Comparison of ENCODE assay signal across 8 cellular contexts in genomic region chr1:160098852-160099647, GRCh38. TPM values are rescaled to one million over a fixed set of nuclear protein-coding genes. Genes with fewer than 3 reads are reported as not detected.
DNase-seq lines count a peak whose midpoint lies in the region; ATAC-seq and TF ChIP-seq lines count a peak whose summit lies in the region.

No MANE protein-coding gene starts in this region.

- H3K9me3 ChIP-seq in adipocyte (ENCODE audit: control insufficient read depth, low read length), result no peaks in the 10 kb centered on the region
- H3K9me3 ChIP-seq in transverse colon, result no peaks in the 10 kb centered on the region

- H3K27ac ChIP-seq in transverse colon, result peak overlapping the region; percentile 90 to 97 (median 95)

- in situ Hi-C loops in transverse colon (cut with MboI; ENCODE audit: low pct_ligation_motif_present in 1 of 4, low pct_unique_long_range_greater_than_20kb in 1 of 4, low sequenced_read_pairs in 3 of 4), result no loop called here

- peaks cover 34% of the 10 kb centered on the region for H3K4me1 ChIP-seq in adipocyte (ENCODE audit: control insufficient read depth, insufficient read depth, low read length)
- peaks cover 33 to 65% (median 48%) of the 10 kb centered on the region in 4 donors for H3K4me1 ChIP-seq in transverse colon

- TF ChIP-seq EP300 in transverse colon (IDR thresholded peaks at IDR 0.05; ENCODE audit: low read depth), result no peak

- H3K9ac ChIP-seq in adipocyte (ENCODE audit: low read length), result peak overlapping the region; percentile 77

- DNase-seq in NCI-H128 (lab: John Stamatoyannopoulos, UW; ENCODE audit: unreplicated experiment) (peak; percentile 86), SW 1271 (lab: John Stamatoyannopoulos, UW) (peak; percentile 25 to 73), adipocyte (ENCODE audit: low read depth) (peak; percentile 99), cardiac septum (ENCODE audit: low spot score) (peak; percentile 99), pons (ENCODE audit: low spot score) (peak; percentile 96), transverse colon (peak; percentile 99)

- TF ChIP-seq CTCF in GM12875 (IDR thresholded peaks at IDR 0.05; ENCODE audit: borderline replicate concordance, insufficient read depth, low read depth, low read length), result no peak
- TF ChIP-seq CTCF in transverse colon (IDR thresholded peaks at IDR 0.05), result no peak

- H3K27me3 ChIP-seq in adipocyte (replicated peaks; ENCODE audit: control insufficient read depth, insufficient read depth, low read length) (no peaks in the 10 kb centered on the region), transverse colon (no peaks in the 10 kb centered on the region)

- H3K4me3 ChIP-seq in GM12875 (ENCODE audit: low read depth, low read length) (peak overlapping the region; percentile 28), adipocyte (ENCODE audit: low read length) (peak overlapping the region; percentile 79), transverse colon (peak overlapping the region; percentile 29 to 88 (median 56))

- ATAC-seq in HG02678 (IDR thresholded peaks at IDR 0.05; ENCODE audit: unreplicated experiment), result peak; percentile 87

- intact Hi-C loops in cardiac septum (cut with DNase I) (no loop called here), transverse colon (cut with DNase I; ENCODE audit: low total_unique reads) (loop anchor here (1.0 kb wide), 1 partner anchor 120 kb away; no protein-coding TSS in a partner anchor)

- peak; percentile 64 for TF ChIP-seq POLR2A in transverse colon (IDR thresholded peaks at IDR 0.05)

- H3K36me3 ChIP-seq in adipocyte (ENCODE audit: control insufficient read depth, insufficient read depth, low read length, severe bottlenecking) (peaks cover 7% of the 10 kb centered on the region), transverse colon (no peaks in the 10 kb centered on the region)

- WGBS in transverse colon (ENCODE audit: low coverage in 1 of 2), 2 donors, result 0 to 2% methylated on average over 1 to 24 of the region's 40 CpGs

RNA-seq across cellular contexts. Expression of gene IGSF8, which starts 0.6 kb away (rescaled TPM):
- total RNA-seq in cardiac septum (29.7 TPM), transverse colon (10 to 100 TPM; 35.9 to 89.0 (median 49.5) TPM)

RNA-seq across cellular contexts. Expression of gene ATP1A2, which starts 16.5 kb away (rescaled TPM):
- total RNA-seq in cardiac septum (147 TPM), transverse colon (10 to 100 TPM; 11.4 to 40.8 (median 23.1) TPM)

RNA-seq across cellular contexts. Expression of gene KCNJ9, which starts 17.7 kb away (rescaled TPM):
- total RNA-seq in cardiac septum (not detected), transverse colon (under 1 TPM in 1 of 4 donors, not detected in 3; 0.27 TPM)

RNA-seq across cellular contexts. Expression of gene KCNJ10, which starts 29.1 kb away (rescaled TPM):
- total RNA-seq in cardiac septum, result 0.05 TPM
- total RNA-seq in transverse colon, result not detected

RNA-seq across cellular contexts. Expression of gene ATP1A4, which starts 52.4 kb away (rescaled TPM):
- total RNA-seq in cardiac septum (1.0 TPM), transverse colon (under 1 TPM in 1 of 4 donors, not detected in 3; 0.20 TPM)

Comparison
In these comparisons a context has a peak if more than half of its experiments do, and no peak if none do; other contexts are left out.
1. Peak in every context shown above with its lines: DNase-seq, ATAC-seq, H3K4me3 ChIP-seq and H3K27ac ChIP-seq.
2. H3K4me3 ChIP-seq: peak in every context shown above with its lines; median percentile 79 in adipocyte; 56 in transverse colon; 28 in GM12875.
3. DNase-seq: peak in every context shown above with its lines; median percentile 99 in adipocyte; 99 in cardiac septum; 99 in transverse colon; 96 in pons; 86 in NCI-H128; 49 in SW 1271.